20 cellular contexts compared by ENCODE assay signal in the genomic region with DNA sequence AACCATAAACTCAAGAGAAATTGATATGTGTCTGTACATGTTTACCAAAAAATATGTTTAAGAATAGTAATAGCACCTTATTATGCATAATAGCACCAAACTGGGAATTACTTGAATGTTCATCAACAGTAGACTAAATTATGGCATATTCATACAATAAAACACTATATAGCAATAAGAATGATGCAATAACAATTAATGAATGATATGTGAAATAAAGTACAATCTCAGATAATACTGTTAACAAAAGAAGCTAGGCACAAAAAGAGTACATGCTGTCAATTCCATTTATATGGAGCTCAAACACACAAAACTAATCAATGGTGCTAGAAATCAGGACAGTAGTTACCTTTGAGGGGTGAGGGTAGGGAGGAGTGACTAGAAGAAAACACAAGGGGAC. TPM values are rescaled to one million over a fixed set of nuclear protein-coding genes. Genes with fewer than 3 reads are reported as not detected.
DNase-seq lines count a peak whose midpoint lies in the region; ATAC-seq, FAIRE-seq and TF ChIP-seq lines count a peak whose summit lies in the region.
"Had no signal": no experiment of that assay in that cellular context is flagged by ENCODE, and none has a peak within 500 bp of the region (broad histone marks: within the 10 kb centered on the region; RNA-seq: fewer than 3 reads in every experiment).

No MANE protein-coding gene starts in this region.

- no peak for DNase-seq in activated naive CD8-positive, alpha-beta T cell treated with anti-CD3 and anti-CD28 coated beads for 36 hours
- DNase-seq in activated naive CD8-positive, alpha-beta T cell treated with anti-CD3 and anti-CD28 coated beads, Interleukin-2, amount 50 U/mL, for 24 hours: no peak
- DNase-seq in GM12892 (ENCODE audit: insufficient read length): no peak
- no peak for DNase-seq in K562 (ENCODE audit: extremely low read depth in 1 of 4, low spot score in 3 of 4)
- no peak for DNase-seq in GM03348 (ENCODE audit: low spot score)
- DNase-seq in aorta: no peak
- DNase-seq: ACHN; BE2C; C1 segment of cervical spinal cord; CD4-positive, CD25-positive, alpha-beta regulatory T cell; CD8-positive, alpha-beta memory T cell; COR-L47; DMS 273 treated with DMSO at 0.1 percent for 48 hours; DMS53; DND-41; EL; HCEC 1CT had no signal

- no peak overlapping the region for H3K4me2 ChIP-seq in K562 (ENCODE audit: insufficient read depth, low read length)
- H3K4me2 ChIP-seq: GM23338 had no signal

- ATAC-seq in activated naive CD8-positive, alpha-beta T cell treated with anti-CD3 and anti-CD28 coated beads, Interleukin-2, amount 50 U/mL, for 24 hours: no peak
- ATAC-seq in K562 (no peak), aorta (ENCODE audit: low FRiP score) (no peak)
- ATAC-seq: GM23338 had no signal

- peaks cover 16% of the 10 kb centered on the region for H3K36me3 Mint-ChIP-seq in activated naive CD8-positive, alpha-beta T cell treated with anti-CD3 and anti-CD28 coated beads for 36 hours
- H3K36me3 Mint-ChIP-seq in activated naive CD8-positive, alpha-beta T cell treated with anti-CD3 and anti-CD28 coated beads, Interleukin-2, amount 50 U/mL, for 24 hours (ENCODE audit: low read depth): peaks cover 27% of the 10 kb centered on the region

- in situ Hi-C loops in K562 (cut with MboI): no loop called here

- H3K9ac ChIP-seq in K562 (ENCODE audit: insufficient read depth in 1 of 2, low read depth in 2 of 2, low read length in 2 of 2): no peak overlapping the region

- no peak overlapping the region for H3K4me3 ChIP-seq in K562
- H3K4me3 ChIP-seq in aorta (ENCODE audit: low read length in 2 of 2): no peak overlapping the region
- H3K4me3 ChIP-seq: GM23338 had no signal

- TF ChIP-seq POLR2A in GM12892 (IDR thresholded peaks at IDR 0.05; ENCODE audit: low read depth, low read length) (no peak), K562 (conservative IDR thresholded peaks at IDR 0.05) (no peak)

- H3K9me3 Mint-ChIP-seq in activated naive CD8-positive, alpha-beta T cell treated with anti-CD3 and anti-CD28 coated beads for 36 hours: no peaks in the 10 kb centered on the region
- H3K9me3 Mint-ChIP-seq in activated naive CD8-positive, alpha-beta T cell treated with anti-CD3 and anti-CD28 coated beads, Interleukin-2, amount 50 U/mL, for 24 hours: no peaks in the 10 kb centered on the region
- H3K9me3 Mint-ChIP-seq: CD4-positive, CD25-positive, alpha-beta regulatory T cell; CD8-positive, alpha-beta memory T cell; GM23338 had no signal

- FAIRE-seq in GM12892 (lab: Jason Lieb, UNC) (peak; percentile 24), K562 (lab: Jason Lieb, UNC) (peak; percentile 35)
- FAIRE-seq: G401.6, H54 had no signal

- CTCF ChIA-PET in K562 (lab: Yijun Ruan, JAX; ENCODE audit: low intra/inter-chr PET ratio): no interaction called here

- no peaks in the 10 kb centered on the region for H3K4me1 Mint-ChIP-seq in activated naive CD8-positive, alpha-beta T cell treated with anti-CD3 and anti-CD28 coated beads for 36 hours
- H3K4me1 Mint-ChIP-seq in activated naive CD8-positive, alpha-beta T cell treated with anti-CD3 and anti-CD28 coated beads, Interleukin-2, amount 50 U/mL, for 24 hours: peaks cover 2% of the 10 kb centered on the region
- H3K4me1 Mint-ChIP-seq: GM23338 had no signal

- no peaks in the 10 kb centered on the region for H3K27me3 Mint-ChIP-seq in activated naive CD8-positive, alpha-beta T cell treated with anti-CD3 and anti-CD28 coated beads for 36 hours
- H3K27me3 Mint-ChIP-seq in activated naive CD8-positive, alpha-beta T cell treated with anti-CD3 and anti-CD28 coated beads, Interleukin-2, amount 50 U/mL, for 24 hours: no peaks in the 10 kb centered on the region
- H3K27me3 Mint-ChIP-seq: CD4-positive, CD25-positive, alpha-beta regulatory T cell; CD8-positive, alpha-beta memory T cell had no signal

- H3K27ac Mint-ChIP-seq in activated naive CD8-positive, alpha-beta T cell treated with anti-CD3 and anti-CD28 coated beads for 36 hours: peak overlapping the region; percentile 40
- no peak overlapping the region for H3K27ac Mint-ChIP-seq in activated naive CD8-positive, alpha-beta T cell treated with anti-CD3 and anti-CD28 coated beads, Interleukin-2, amount 50 U/mL, for 24 hours
- H3K27ac Mint-ChIP-seq: GM23338 had no signal

- intact Hi-C loops in K562 (cut with micrococcal nuclease) (no loop called here), aorta (cut with DNase I) (no loop called here)

- H3K4me1 ChIP-seq in K562 (replicated peaks in 1 of 2; ENCODE audit: control insufficient read depth in 2 of 2, insufficient read depth in 2 of 2, low read length in 2 of 2): no peaks in the 10 kb centered on the region
- H3K4me1 ChIP-seq in aorta (ENCODE audit: control insufficient read depth in 1 of 2, insufficient read depth in 2 of 2, low read length in 2 of 2): no peaks in the 10 kb centered on the region
- H3K4me1 ChIP-seq: BE2C had no signal

- BruUV-seq in K562 (replicated peaks; lab: Mats Ljungman, UMichigan): no TSS peak

- H3K36me3 ChIP-seq in K562 (ENCODE audit: control insufficient read depth, insufficient read depth, low read length) (peaks cover 46% of the 10 kb centered on the region), aorta (ENCODE audit: control insufficient read depth in 1 of 2, insufficient read depth in 2 of 2, low read length in 1 of 2) (peaks cover 2 to 3% of the 10 kb centered on the region in 2 donors)

- no peak for TF ChIP-seq EP300 in K562 (IDR thresholded peaks at IDR 0.05; ENCODE audit: low read length)

- H3K27ac ChIP-seq in K562 (ENCODE audit: extremely low read depth, low read depth, low read length) (no peak overlapping the region), aorta (ENCODE audit: low read depth in 1 of 2, low read length in 2 of 2) (no peak overlapping the region)

- no peak overlapping the region for H3K4me3 Mint-ChIP-seq in activated naive CD8-positive, alpha-beta T cell treated with anti-CD3 and anti-CD28 coated beads for 36 hours
- no peak overlapping the region for H3K4me3 Mint-ChIP-seq in activated naive CD8-positive, alpha-beta T cell treated with anti-CD3 and anti-CD28 coated beads, Interleukin-2, amount 50 U/mL, for 24 hours
- H3K4me3 Mint-ChIP-seq: CD4-positive, CD25-positive, alpha-beta regulatory T cell; CD8-positive, alpha-beta memory T cell; GM23338 had no signal

- POLR2A ChIA-PET in K562 (lab: Yijun Ruan, JAX): no interaction called here

- TF ChIP-seq CTCF in K562 (IDR thresholded peaks at IDR 0.05 in 2 of 3, conservative IDR thresholded peaks at IDR 0.05 in 1 of 3; ENCODE audit: insufficient read depth in 2 of 3, low read depth in 1 of 3, low read length in 3 of 3): no peak

- no peaks in the 10 kb centered on the region for H4K20me1 ChIP-seq in K562 (replicated peaks; ENCODE audit: control insufficient read depth, insufficient read depth, low read length)

- H3K9me1 ChIP-seq in K562 (ENCODE audit: control insufficient read depth, insufficient read depth, low read length): no peaks in the 10 kb centered on the region

- H2AFZ ChIP-seq in K562 (ENCODE audit: low read depth, low read length): no peak overlapping the region
- H2AFZ ChIP-seq: GM23338 had no signal

- TF ChIP-seq RAD21 in K562 (CRISPR knock-in tag; conservative IDR thresholded peaks at IDR 0.05 in 1 of 2, IDR thresholded peaks at IDR 0.05 in 1 of 2): no peak

- H3K79me2 ChIP-seq in K562 (ENCODE audit: control insufficient read depth, insufficient read depth, low read length): no peaks in the 10 kb centered on the region

- no peaks in the 10 kb centered on the region for H3K27me3 ChIP-seq in K562 (ENCODE audit: control insufficient read depth in 2 of 2, insufficient read depth in 2 of 2, low read length in 2 of 2)
- no peaks in the 10 kb centered on the region for H3K27me3 ChIP-seq in aorta (ENCODE audit: control insufficient read depth in 1 of 2, insufficient read depth in 2 of 2, low read length in 1 of 2)
- H3K27me3 ChIP-seq: BE2C had no signal

- H3K9me3 ChIP-seq in K562 (replicated peaks; ENCODE audit: control insufficient read depth, insufficient read depth, low read depth, low read length) (no peaks in the 10 kb centered on the region), aorta (ENCODE audit: control insufficient read depth, low read length) (no peaks in the 10 kb centered on the region)
- H3K9me3 ChIP-seq: BE2C had no signal

TF ChIP-seq in K562, 482 proteins besides CTCF, POLR2A, EP300 and RAD21 (continues in another document):
- TF ChIP-seq, protein P1, sequence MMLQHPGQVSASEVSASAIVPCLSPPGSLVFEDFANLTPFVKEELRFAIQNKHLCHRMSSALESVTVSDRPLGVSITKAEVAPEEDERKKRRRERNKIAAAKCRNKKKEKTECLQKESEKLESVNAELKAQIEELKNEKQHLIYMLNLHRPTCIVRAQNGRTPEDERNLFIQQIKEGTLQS (IDR thresholded peaks at IDR 0.05): peak; percentile 48; the same call in 1 of the 2 replicates
- TF ChIP-seq, protein P1 (CRISPR knock-in tag; conservative IDR thresholded peaks at IDR 0.05): no peak
- peak; percentile 41 for TF ChIP-seq CEBPB (tag; IDR thresholded peaks at IDR 0.05)
- TF ChIP-seq MEF2A (IDR thresholded peaks at IDR 0.05; ENCODE audit: control insufficient read depth, low read depth, low read length): no peak

RNA-seq across cellular contexts. Expression of a gene that starts 36.3 kb away (rescaled TPM):
- 10 to 100 TPM; 41.6 to 45.7 TPM for total RNA-seq in activated naive CD8-positive, alpha-beta T cell treated with anti-CD3 and anti-CD28 coated beads for 36 hours
- polyA plus RNA-seq in GM12892 (2012; ENCODE audit: missing spikeins): 21.6 TPM
- total RNA-seq in K562 (2011; cell fraction: chromatin; rRNA removed; ENCODE audit: low replicate concordance): 6.8 and 24.7 TPM in 2 replicates
- total RNA-seq in K562 (2011; cell fraction: nucleolus; rRNA removed): 4.3 and 5.1 TPM in 2 replicates
- 7.4 and 15.3 TPM in 2 replicates for total RNA-seq in K562 (2011; cell fraction: nucleoplasm; rRNA removed)
- 10.4 and 12.3 TPM in 2 replicates for total RNA-seq in K562 (2014; rRNA removed)
- total RNA-seq in K562 (2014; rRNA removed; fragmentation: Illumina TruSeq; extraction: Trizol): 12.1 and 16.4 TPM in 2 replicates
- total RNA-seq in K562 (2015; rRNA removed; fragmentation: Illumina TruSeq; extraction: Trizol): 14.6 and 16.2 TPM in 2 replicates
- total RNA-seq in K562 (2021): 19.0 and 25.1 TPM in 2 replicates
- polyA plus RNA-seq in K562 (2011; rRNA removed): 3.4 and 4.9 TPM in 2 replicates
- polyA plus RNA-seq in K562 (2011; cell fraction: cytosol; rRNA removed): 1.9 and 2.6 TPM in 2 replicates
- 10.3 and 18.4 TPM in 2 replicates for polyA plus RNA-seq in K562 (2011; cell fraction: nucleus; rRNA removed)
- polyA plus RNA-seq in K562 (2012): 12.7 and 18.4 TPM in 2 replicates
- polyA plus RNA-seq in K562 (2014; fragmentation: Illumina TruSeq; extraction: Trizol): 22.8 and 27.6 TPM in 2 replicates
- 1 to 10 TPM; 8.3 to 9.1 TPM for polyA plus RNA-seq in K562 (2014; fragmentation: Nextera tagmentation; extraction: Ambion mirVana)
- polyA plus RNA-seq in K562 (2014; rRNA removed): 9.2 and 16.2 TPM in 2 replicates
- polyA minus RNA-seq in K562 (2011; rRNA and poly(A)+ RNA removed): 15.4 TPM in 2 replicates
- 4.5 and 4.8 TPM in 2 replicates for polyA minus RNA-seq in K562 (2011; cell fraction: cytosol; rRNA and poly(A)+ RNA removed)
- polyA minus RNA-seq in K562 (2011; cell fraction: nucleus; rRNA and poly(A)+ RNA removed): 9.7 and 18.9 TPM in 2 replicates
- 10 to 100 TPM; 55.9 to 57.0 TPM for total RNA-seq in aorta
- polyA plus RNA-seq in aorta: 10 to 100 TPM; 14.1 to 15.9 TPM
